19 cellular contexts compared by ENCODE assay signal in the genomic region with DNA sequence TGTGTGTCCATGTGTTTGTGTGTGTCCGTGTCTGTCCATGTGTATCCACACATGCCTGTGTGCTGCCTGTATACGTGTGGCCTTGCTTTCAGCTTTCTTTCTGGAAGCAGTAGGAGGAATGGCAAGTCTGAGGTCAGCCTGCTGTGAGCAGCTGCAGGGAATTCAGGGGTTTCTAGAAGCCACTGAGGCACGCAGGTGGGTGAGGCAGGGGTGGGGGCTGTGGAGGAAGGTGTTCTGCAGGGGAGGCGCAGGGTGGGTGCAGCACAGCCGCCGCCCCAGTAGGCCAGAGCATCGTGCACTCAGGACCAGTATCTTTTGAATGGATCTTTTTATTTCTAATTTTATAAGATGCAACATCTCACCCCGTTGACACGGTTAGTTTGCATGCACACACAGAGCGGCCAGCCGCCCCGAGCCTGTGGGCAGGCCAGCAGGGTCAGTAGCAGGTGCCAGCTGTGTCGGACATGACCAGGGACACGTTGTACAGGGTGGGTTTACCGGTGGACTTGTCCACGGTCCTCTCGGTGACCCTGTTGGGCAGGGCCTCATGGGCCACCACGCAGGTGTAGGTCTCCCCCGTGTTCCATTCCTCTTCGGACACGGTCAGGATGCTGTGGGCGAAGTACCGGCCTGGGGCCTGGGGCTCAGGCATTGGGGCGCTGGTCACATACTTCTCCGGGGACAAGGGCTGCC.
DNase-seq lines count a peak whose midpoint lies in the region; ATAC-seq and TF ChIP-seq lines count a peak whose summit lies in the region.
"Had no signal": no experiment of that assay in that cellular context is flagged by ENCODE, and none has a peak within 500 bp of the region (broad histone marks: within the 10 kb centered on the region; RNA-seq: fewer than 3 reads in every experiment).

No MANE protein-coding gene starts in this region.

- in situ Hi-C loops in transverse colon (cut with MboI; ENCODE audit: low pct_ligation_motif_present in 1 of 4, low pct_unique_long_range_greater_than_20kb in 1 of 4, low sequenced_read_pairs in 3 of 4), result no loop called here

- WGBS in transverse colon (ENCODE audit: low coverage in 1 of 2), 2 donors, result 89% methylated on average over 22 of the region's 25 CpGs; no CpG with 5 or more reads in 1 of the 2 donors

- H3K4me2 ChIP-seq in OCI-LY3 (ENCODE audit: low read length), result no peak overlapping the region

- DNase-seq in right atrium auricular region (ENCODE audit: low spot score) (peak; percentile 51), Right ventricle myocardium superior (no peak), islet precursor cell (peak; percentile 38), transverse colon (peak; percentile 6), globus pallidus (ENCODE audit: low spot score) (no peak), DMS 273 (lab: John Stamatoyannopoulos, UW; ENCODE audit: unreplicated experiment) (no peak), hepatic stellate cell (ENCODE audit: low spot score) (no peak)
- DNase-seq: activated CD4-positive, alpha-beta T cell treated with anti-CD3 and anti-CD28 coated beads, Interleukin-2, amount 50 U/mL, for 48 hours; activated gamma-delta T cell; GM23248; Kasumi-1; NCI-H1092 treated with DMSO at 0.1 percent for 48 hours; NCI-H524 treated with DMSO at 0.1 percent for 48 hours; SHP77; T-helper 1 cell; thyroid gland had no signal

- H3K9me3 ChIP-seq in right atrium auricular region (no peaks in the 10 kb centered on the region), OCI-LY3 (ENCODE audit: insufficient read depth, low read length) (no peaks in the 10 kb centered on the region), transverse colon (no peaks in the 10 kb centered on the region)
- H3K9me3 ChIP-seq: esophagus muscularis mucosa, left lung, thyroid gland had no signal

- peaks cover 21% of the 10 kb centered on the region; the same call in 1 of the 2 replicates for H4K20me1 ChIP-seq in OCI-LY3 (ENCODE audit: insufficient read depth, low read length)

- H3K27ac ChIP-seq in right atrium auricular region, result no peak overlapping the region
- H3K27ac ChIP-seq in OCI-LY3 (ENCODE audit: low read length), result peak overlapping the region; percentile 98
- no peak overlapping the region for H3K27ac ChIP-seq in transverse colon
- H3K27ac ChIP-seq: esophagus muscularis mucosa, GM23248, left lung, thyroid gland had no signal

- H3K4me3 ChIP-seq in right atrium auricular region, result no peak overlapping the region
- no peak overlapping the region for H3K4me3 ChIP-seq in OCI-LY3 (ENCODE audit: low read length)
- no peak overlapping the region for H3K4me3 ChIP-seq in transverse colon
- H3K4me3 ChIP-seq: esophagus muscularis mucosa, GM23248, left lung, thyroid gland had no signal

- ATAC-seq in Right ventricle myocardium superior (ENCODE audit: poor library complexity), result no peak
- ATAC-seq: left lung had no signal

- H3K36me3 ChIP-seq in right atrium auricular region, result no peaks in the 10 kb centered on the region
- peaks cover 56% of the 10 kb centered on the region for H3K36me3 ChIP-seq in OCI-LY3 (replicated peaks; ENCODE audit: low read depth, low read length)
- H3K36me3 ChIP-seq in transverse colon, result no peaks in the 10 kb centered on the region
- H3K36me3 ChIP-seq: esophagus muscularis mucosa, left lung, thyroid gland had no signal

- H3K27me3 ChIP-seq in right atrium auricular region (no peaks in the 10 kb centered on the region), OCI-LY3 (ENCODE audit: low read depth, low read length) (no peaks in the 10 kb centered on the region), transverse colon (no peaks in the 10 kb centered on the region)
- H3K27me3 ChIP-seq: esophagus muscularis mucosa, left lung, thyroid gland had no signal

- no peak for TF ChIP-seq POLR2A in transverse colon (IDR thresholded peaks at IDR 0.05)

- H3K4me1 ChIP-seq in right atrium auricular region (no peaks in the 10 kb centered on the region), OCI-LY3 (ENCODE audit: low read length) (peaks cover 29% of the 10 kb centered on the region), transverse colon (no peaks in the 10 kb centered on the region)
- H3K4me1 ChIP-seq: esophagus muscularis mucosa, left lung, thyroid gland had no signal

- TF ChIP-seq CTCF in right atrium auricular region (IDR thresholded peaks at IDR 0.05), result no peak
- no peak for TF ChIP-seq CTCF in OCI-LY3 (IDR thresholded peaks at IDR 0.05; ENCODE audit: low read depth, low read length)
- TF ChIP-seq CTCF in transverse colon (IDR thresholded peaks at IDR 0.05), result no peak

- no peak for TF ChIP-seq EP300 in transverse colon (IDR thresholded peaks at IDR 0.05; ENCODE audit: low read depth)

- intact Hi-C loops in Right ventricle myocardium superior (cut with DNase I) (no loop called here), transverse colon (cut with DNase I; ENCODE audit: low total_unique reads) (no loop called here)

- no peak overlapping the region for H2AFZ ChIP-seq in OCI-LY3 (ENCODE audit: low read depth, low read length)
- H2AFZ ChIP-seq: GM23248 had no signal

- peaks cover 62% of the 10 kb centered on the region for H3K79me2 ChIP-seq in OCI-LY3 (ENCODE audit: low read length)

- H3K9ac ChIP-seq in OCI-LY3 (ENCODE audit: low read length), result no peak overlapping the region
- H3K9ac ChIP-seq: GM23248 had no signal

Comparison
In these comparisons a context has a peak if more than half of its experiments do, and no peak if none do; other contexts are left out.
1. DNase-seq: peak in right atrium auricular region (single experiment), islet precursor cell (single experiment) and transverse colon (single experiment); none in Right ventricle myocardium superior (single experiment), globus pallidus (single experiment), DMS 273 (single experiment) and hepatic stellate cell (single experiment).